ENCODE assay signal across 1 cellular context in genomic region chr11:87281496-87281895, GRCh38.
TF ChIP-seq lines count a peak whose summit lies in the region.

No MANE protein-coding gene starts in this region.

TF ChIP-seq in GM12878, 131 proteins besides CTCF, POLR2A, EP300 and RAD21 (continued from another document):
- TF ChIP-seq RCOR1 (conservative IDR thresholded peaks at IDR 0.05; ENCODE audit: low read depth, low read length), result no peak
